In the genomic region with DNA sequence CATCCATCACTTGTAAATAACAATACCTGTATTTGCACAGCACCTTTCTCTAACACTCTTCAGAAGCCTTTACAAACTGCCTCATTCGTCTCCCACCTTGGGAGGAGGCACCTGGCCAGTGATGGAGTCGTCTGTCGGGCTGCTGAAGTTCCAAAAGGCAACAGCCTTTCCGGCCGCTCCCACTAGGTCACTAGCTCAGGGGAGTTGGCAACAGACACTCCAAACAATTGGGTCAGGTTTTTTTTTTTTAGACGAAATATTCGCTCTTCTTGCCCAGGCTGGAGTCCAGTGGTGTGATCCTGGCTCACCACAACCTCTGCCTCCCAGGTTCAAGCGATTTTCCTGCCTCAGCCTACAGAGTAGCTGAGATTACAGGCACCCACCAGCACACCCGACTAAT, we compare ENCODE assay signal across 21 cellular contexts. TPM values are rescaled to one million over a fixed set of nuclear protein-coding genes. Genes with fewer than 3 reads are reported as not detected.
DNase-seq lines count a peak whose midpoint lies in the region; ATAC-seq, FAIRE-seq and TF ChIP-seq lines count a peak whose summit lies in the region.
"Had no signal": no experiment of that assay in that cellular context is flagged by ENCODE, and none has a peak within 500 bp of the region (broad histone marks: within the 10 kb centered on the region; RNA-seq: fewer than 3 reads in every experiment).

No MANE protein-coding gene starts in this region.

- TF ChIP-seq RAD21 in liver (IDR thresholded peaks at IDR 0.05) (peak in 1 of 2 donors; percentile 18), HepG2 (CRISPR knock-in tag; IDR thresholded peaks at IDR 0.05) (no peak)

- no peaks in the 10 kb centered on the region for H3K9me3 Mint-ChIP-seq in activated naive CD8-positive, alpha-beta T cell treated with anti-CD3 and anti-CD28 coated beads, Interleukin-2, amount 50 U/mL, for 24 hours
- H3K9me3 Mint-ChIP-seq: natural killer cell treated with Interleukin-12 subunit alpha and Interleukin-12 subunit beta and Interleukin-15 and Interleukin-18, amount 100 ng/mL, for 72 hours had no signal

- CTCF ChIA-PET in HepG2 (lab: Yijun Ruan, JAX; ENCODE audit: low intra/inter-chr PET ratio, low total read pairs) = no interaction called here

- H3K9me3 ChIP-seq in liver (ENCODE audit: control insufficient read depth in 4 of 4, low read length in 3 of 4) = no peaks in the 10 kb centered on the region
- H3K9me3 ChIP-seq in HepG2 (ENCODE audit: low read length) = no peaks in the 10 kb centered on the region
- H3K9me3 ChIP-seq in right lobe of liver = no peaks in the 10 kb centered on the region
- no peaks in the 10 kb centered on the region for H3K9me3 ChIP-seq in vagina
- H3K9me3 ChIP-seq in suprapubic skin = no peaks in the 10 kb centered on the region
- H3K9me3 ChIP-seq: prostate gland, SJSA1 had no signal

- TF ChIP-seq POLR2A in HepG2 (IDR thresholded peaks at IDR 0.05; ENCODE audit: insufficient read depth in 1 of 2, low read depth in 2 of 2, low read length in 2 of 2) (no peak), right lobe of liver (IDR thresholded peaks at IDR 0.05) (no peak), vagina (IDR thresholded peaks at IDR 0.05) (no peak), suprapubic skin (IDR thresholded peaks at IDR 0.05) (no peak)

- in situ Hi-C loops in HepG2 (cut with HindIII; ENCODE audit: extremely low pct_ligation_motif_present, low pct_unique_long_range_greater_than_20kb) = no loop called here

- H3K4me2 ChIP-seq in HepG2 (ENCODE audit: low read depth, low read length) = no peak overlapping the region

- H3K27ac Mint-ChIP-seq in activated naive CD8-positive, alpha-beta T cell treated with anti-CD3 and anti-CD28 coated beads, Interleukin-2, amount 50 U/mL, for 24 hours = peak overlapping the region; percentile 68
- H3K27ac Mint-ChIP-seq: activated CD4-positive, alpha-beta T cell treated with anti-CD3 and anti-CD28 coated beads for 36 hours had no signal

- intact Hi-C loops in HepG2 (cut with micrococcal nuclease; ENCODE audit: unreplicated experiment) = no loop called here
- intact Hi-C loops in right lobe of liver (cut with DNase I) = no loop called here
- intact Hi-C loops in vagina (cut with DNase I) = no loop called here

- H3K27me3 ChIP-seq in liver (ENCODE audit: control insufficient read depth in 4 of 4, insufficient read depth in 4 of 4, low read length in 3 of 4) = no peaks in the 10 kb centered on the region
- peaks cover 0 to 3% of the 10 kb centered on the region in 2 experiments; a peak in 1 of 5 replicates for H3K27me3 ChIP-seq in HepG2 (ENCODE audit: control insufficient read depth in 1 of 2, insufficient read depth in 2 of 2, low read length in 2 of 2)
- no peaks in the 10 kb centered on the region for H3K27me3 ChIP-seq in right lobe of liver
- no peaks in the 10 kb centered on the region for H3K27me3 ChIP-seq in vagina
- H3K27me3 ChIP-seq in suprapubic skin = no peaks in the 10 kb centered on the region
- H3K27me3 ChIP-seq: SJSA1 had no signal

- POLR2A ChIA-PET in HepG2 (lab: Yijun Ruan, JAX) = no interaction called here

- H3K4me1 ChIP-seq in liver (ENCODE audit: control insufficient read depth in 4 of 4, insufficient read depth in 4 of 4, low read length in 3 of 4) (peaks cover 12 to 38% (median 21%) of the 10 kb centered on the region in 4 donors), HepG2 (ENCODE audit: insufficient read depth, low read length) (peaks cover 52% of the 10 kb centered on the region), right lobe of liver (peaks cover 0 to 34% (median 14%) of the 10 kb centered on the region in 4 donors), vagina (peaks cover 56% of the 10 kb centered on the region), suprapubic skin (peaks cover 45% of the 10 kb centered on the region)

- BruUV-seq in HepG2 (replicated peaks; lab: Mats Ljungman, UMichigan) = no TSS peak

- H3K9ac ChIP-seq in liver (ENCODE audit: low read depth in 1 of 2, low read length in 2 of 2) = no peak overlapping the region
- no peak overlapping the region for H3K9ac ChIP-seq in HepG2 (ENCODE audit: insufficient read depth, low read depth, low read length)

- DNase-seq in HepG2 (ENCODE audit: low spot score) (no peak), right lobe of liver (peak in 1 of 3 donors; percentile 77), vagina (ENCODE audit: extremely low spot score in 2 of 2) (no peak), suprapubic skin (ENCODE audit: low spot score in 2 of 2) (no peak)
- DNase-seq in activated naive CD8-positive, alpha-beta T cell treated with anti-CD3 and anti-CD28 coated beads, Interleukin-2, amount 50 U/mL, for 24 hours = no peak
- DNase-seq in activated effector memory CD4-positive, alpha-beta T cell treated with anti-CD3 and anti-CD28 coated beads, Interleukin-2, amount 50 U/mL, for 16 hours = no peak
- DNase-seq: Calu3, GF-D8, mammary epithelial cell, NCI-H2029, NCI-H526 treated with DMSO at 0.1 percent for 48 hours, OCI-M1 had no signal

- peaks cover 57% of the 10 kb centered on the region for H3K4me1 Mint-ChIP-seq in activated naive CD8-positive, alpha-beta T cell treated with anti-CD3 and anti-CD28 coated beads, Interleukin-2, amount 50 U/mL, for 24 hours

- peaks cover 84% of the 10 kb centered on the region for H3K79me2 ChIP-seq in HepG2 (ENCODE audit: insufficient read depth, low read length)

- peak overlapping the region; percentile 19 to 57 for H3K27ac ChIP-seq in liver (ENCODE audit: low read depth in 1 of 2, low read length in 2 of 2)
- no peak overlapping the region for H3K27ac ChIP-seq in HepG2 (ENCODE audit: extremely low read length, insufficient read depth, low read length)
- H3K27ac ChIP-seq in right lobe of liver = peak overlapping the region in 2 of 3 donors; percentile 49 to 52
- peak overlapping the region; percentile 33 for H3K27ac ChIP-seq in vagina
- no peak overlapping the region for H3K27ac ChIP-seq in suprapubic skin
- H3K27ac ChIP-seq: epithelial cell of prostate, prostate gland, SJSA1 had no signal

- peaks cover 23% of the 10 kb centered on the region for H4K20me1 ChIP-seq in HepG2 (ENCODE audit: insufficient read depth, low read length)

- H3K36me3 Mint-ChIP-seq in activated naive CD8-positive, alpha-beta T cell treated with anti-CD3 and anti-CD28 coated beads, Interleukin-2, amount 50 U/mL, for 24 hours (ENCODE audit: low read depth) = peaks cover 17% of the 10 kb centered on the region

- no peak for FAIRE-seq in HepG2 (lab: Jason Lieb, UNC)
- FAIRE-seq: HTR-8/SVneo had no signal

- no peak overlapping the region for H2AFZ ChIP-seq in HepG2 (ENCODE audit: low read length)

- ATAC-seq in HepG2 (no peak), right lobe of liver (peak; percentile 21 to 47 (median 34)), HG02938 (IDR thresholded peaks at IDR 0.05; ENCODE audit: unreplicated experiment) (no peak)
- no peak for ATAC-seq in activated naive CD8-positive, alpha-beta T cell treated with anti-CD3 and anti-CD28 coated beads, Interleukin-2, amount 50 U/mL, for 24 hours
- ATAC-seq: HCT116; natural killer cell treated with Interleukin-12 subunit alpha and Interleukin-12 subunit beta and Interleukin-15 and Interleukin-18, amount 100 ng/mL, for 72 hours had no signal

- H3K36me3 ChIP-seq in liver (ENCODE audit: control insufficient read depth in 4 of 4, insufficient read depth in 3 of 4, low read depth in 1 of 4, low read length in 3 of 4) = peaks cover 0 to 12% (median 5%) of the 10 kb centered on the region in 4 donors
- peaks cover 13 to 64% of the 10 kb centered on the region in 2 experiments for H3K36me3 ChIP-seq in HepG2 (replicated peaks in 1 of 2; ENCODE audit: control insufficient read depth in 1 of 2, insufficient read depth in 2 of 2, low read length in 2 of 2)
- peaks cover 0 to 6% (median 2%) of the 10 kb centered on the region in 4 donors for H3K36me3 ChIP-seq in right lobe of liver
- H3K36me3 ChIP-seq in vagina = no peaks in the 10 kb centered on the region
- H3K36me3 ChIP-seq in suprapubic skin = peaks cover 21% of the 10 kb centered on the region
- H3K36me3 ChIP-seq: prostate gland had no signal

- H3K27me3 Mint-ChIP-seq in activated naive CD8-positive, alpha-beta T cell treated with anti-CD3 and anti-CD28 coated beads, Interleukin-2, amount 50 U/mL, for 24 hours = no peaks in the 10 kb centered on the region
- H3K27me3 Mint-ChIP-seq: activated CD4-positive, alpha-beta T cell treated with anti-CD3 and anti-CD28 coated beads for 36 hours; natural killer cell treated with Interleukin-12 subunit alpha and Interleukin-12 subunit beta and Interleukin-15 and Interleukin-18, amount 100 ng/mL, for 72 hours had no signal

- no peak for TF ChIP-seq EP300 in HepG2 (IDR thresholded peaks at IDR 0.05; ENCODE audit: low read depth in 2 of 2, low read length in 2 of 2)
- no peak for TF ChIP-seq EP300 in HepG2 (CRISPR knock-in tag; IDR thresholded peaks at IDR 0.05; ENCODE audit: borderline replicate concordance)
- TF ChIP-seq EP300 in suprapubic skin (IDR thresholded peaks at IDR 0.05) = no peak

- 34% methylated on average over 9 of the region's 9 CpGs for WGBS in liver
- WGBS in HepG2 (ENCODE audit: low lambda C conversion rate) = 93% methylated on average over 9 of the region's 9 CpGs
- 42% methylated on average over 8 of the region's 9 CpGs for WGBS in right lobe of liver (ENCODE audit: insufficient coverage, low coverage, low lambda C conversion rate, missing lambda C conversion rate)
- WGBS in suprapubic skin = 63% methylated on average over 9 of the region's 9 CpGs

- H3K4me3 ChIP-seq in liver (ENCODE audit: low read depth in 1 of 3, low read length in 3 of 3) (no peak overlapping the region), HepG2 (replicated peaks in 1 of 3; ENCODE audit: insufficient read depth in 1 of 3, low read depth in 2 of 3, low read length in 3 of 3) (no peak overlapping the region), right lobe of liver (no peak overlapping the region), vagina (no peak overlapping the region), suprapubic skin (no peak overlapping the region)
- H3K4me3 ChIP-seq: prostate gland, SJSA1 had no signal

- TF ChIP-seq CTCF in liver (IDR thresholded peaks at IDR 0.05; ENCODE audit: low read depth, low read length, missing input control) (no peak), HepG2 (CRISPR knock-in tag; IDR thresholded peaks at IDR 0.05) (no peak), right lobe of liver (IDR thresholded peaks at IDR 0.05) (no peak), vagina (IDR thresholded peaks at IDR 0.05) (no peak), suprapubic skin (IDR thresholded peaks at IDR 0.05) (no peak)

- H3K4me3 Mint-ChIP-seq in activated naive CD8-positive, alpha-beta T cell treated with anti-CD3 and anti-CD28 coated beads, Interleukin-2, amount 50 U/mL, for 24 hours = no peak overlapping the region
- H3K4me3 Mint-ChIP-seq: activated CD4-positive, alpha-beta T cell treated with anti-CD3 and anti-CD28 coated beads for 36 hours had no signal

RNA-seq across cellular contexts. Expression of gene DAP, which starts 4.0 kb away (rescaled TPM):
- total RNA-seq in liver (10 to 100 TPM; 36.6 to 84.9 TPM), HepG2 (2016; rRNA removed; fragmentation: Illumina TruSeq; extraction: Trizol) (22.0 and 51.2 TPM in 2 replicates), right lobe of liver (100 to 1,000 TPM in 4 of 6 experiments, 10 to 100 TPM in 2; 97.0 to 126 (median 104) TPM), vagina (74.4 TPM), suprapubic skin (10 to 100 TPM; 37.8 to 71.7 (median 56.4) TPM)
- polyA plus RNA-seq in liver (100 to 1,000 TPM; 117 to 122 TPM), HepG2 (2011; rRNA removed) (54.3 and 57.5 TPM in 2 replicates)
- total RNA-seq in HepG2 (2016; cell fraction: cytosol; rRNA removed; fragmentation: Illumina TruSeq; extraction: Trizol; ENCODE audit: low read depth) = 19.5 and 20.1 TPM in 2 replicates
- 20.5 and 51.1 TPM in 2 replicates for total RNA-seq in HepG2 (2016; cell fraction: insoluble cytoplasmic fraction; rRNA removed; fragmentation: Illumina TruSeq; extraction: Trizol)
- 87.7 and 89.8 TPM in 2 replicates for total RNA-seq in HepG2 (2016; cell fraction: membrane; rRNA removed; fragmentation: Illumina TruSeq; extraction: Trizol)
- 30.0 and 39.7 TPM in 2 replicates for total RNA-seq in HepG2 (2016; cell fraction: nucleus; rRNA removed; fragmentation: Illumina TruSeq; extraction: Trizol)
- 82.9 and 92.2 TPM in 2 replicates for polyA plus RNA-seq in HepG2 (2011; cell fraction: cytosol; rRNA removed)
- polyA plus RNA-seq in HepG2 (2011; cell fraction: nucleus; rRNA removed) = 34.1 and 35.5 TPM in 2 replicates
- 98.8 and 102 TPM in 2 replicates for polyA plus RNA-seq in HepG2 (2012)
- polyA plus RNA-seq in HepG2 (2016; cell fraction: cytosol; fragmentation: Illumina TruSeq; extraction: Trizol; ENCODE audit: low read depth) = 88.2 and 107 TPM in 2 replicates
- 112 and 139 TPM in 2 replicates for polyA plus RNA-seq in HepG2 (2016; cell fraction: insoluble cytoplasmic fraction; fragmentation: Illumina TruSeq; extraction: Trizol; ENCODE audit: low read depth)
- polyA plus RNA-seq in HepG2 (2016; cell fraction: membrane; fragmentation: Illumina TruSeq; extraction: Trizol; ENCODE audit: low read depth) = 175 and 183 TPM in 2 replicates
- polyA plus RNA-seq in HepG2 (2016; cell fraction: nucleus; fragmentation: Illumina TruSeq; extraction: Trizol; ENCODE audit: insufficient read depth, low read depth) = 80.5 and 81.6 TPM in 2 replicates
- 58.7 and 66.7 TPM in 2 replicates for polyA minus RNA-seq in HepG2 (2011; rRNA and poly(A)+ RNA removed; ENCODE audit: low replicate concordance)
- 50.0 and 52.9 TPM in 2 replicates for polyA minus RNA-seq in HepG2 (2011; cell fraction: cytosol; rRNA and poly(A)+ RNA removed)
- polyA minus RNA-seq in HepG2 (2011; cell fraction: nucleus; rRNA and poly(A)+ RNA removed) = 41.0 and 48.8 TPM in 2 replicates

Comparison
In these comparisons a context has a peak if more than half of its experiments do, and no peak if none do; other contexts are left out.
1. H3K27ac ChIP-seq: peak in liver (2 of 2), right lobe of liver (2 of 3) and vagina (single experiment); none in HepG2 (single experiment) and suprapubic skin (single experiment).
2. ATAC-seq: peak in right lobe of liver (4 of 4); none in HepG2 (single experiment), activated naive CD8-positive, alpha-beta T cell treated with anti-CD3 and anti-CD28 coated beads, Interleukin-2, amount 50 U/mL, for 24 hours (single experiment) and HG02938 (single experiment).